ENCODE assay signal across 8 cellular contexts in genomic region chrX:74291964-74292891, GRCh38. TPM values are rescaled to one million over a fixed set of nuclear protein-coding genes. Genes with fewer than 3 reads are reported as not detected.
DNase-seq lines count a peak whose midpoint lies in the region; ATAC-seq and TF ChIP-seq lines count a peak whose summit lies in the region.

No MANE protein-coding gene starts in this region.

- H3K27ac ChIP-seq in C4-2B, result peak overlapping the region; percentile 92

- intact Hi-C loops in dendritic cell treated with granulocyte-macrophage colony-stimulating factor and Interleukin-4, amounts not matched to agents 40 ng/mL and 50 ng/mL, for 4 days (cut with micrococcal nuclease), result loop anchor here (1.0 to 5.0 kb wide), 3 partner anchors 52 to 320 kb away; partner anchors contain the start of gene RLIM
- intact Hi-C loops in lower leg skin (cut with DNase I; ENCODE audit: low total_unique reads), result no loop called here

- peak overlapping the region; percentile 45 for H3K4me3 ChIP-seq in lower leg skin (ENCODE audit: low read depth, poor library complexity, severe bottlenecking)

- WGBS in lower leg skin, 2 donors, result 0 to 26% methylated on average over 41 to 45 of the region's 45 CpGs

- ATAC-seq in GM19328 (IDR thresholded peaks at IDR 0.05; ENCODE audit: unreplicated experiment), result peak; percentile 72
- peak; percentile 90 for ATAC-seq in HG03469 (IDR thresholded peaks at IDR 0.05; ENCODE audit: unreplicated experiment)

- H3K9me3 Mint-ChIP-seq in dendritic cell treated with granulocyte-macrophage colony-stimulating factor and Interleukin-4, amounts not matched to agents 40 ng/mL and 50 ng/mL, for 4 days, result no peaks in the 10 kb centered on the region

- no peak for TF ChIP-seq POLR2A in lower leg skin (IDR thresholded peaks at IDR 0.05)

- TF ChIP-seq CTCF in C4-2B (conservative IDR thresholded peaks at IDR 0.05), result peak; percentile 28
- TF ChIP-seq CTCF in lower leg skin (IDR thresholded peaks at IDR 0.05), result no peak

- H3K27ac Mint-ChIP-seq in dendritic cell treated with granulocyte-macrophage colony-stimulating factor and Interleukin-4, amounts not matched to agents 40 ng/mL and 50 ng/mL, for 4 days, result peak overlapping the region; percentile 95

- H3K27me3 Mint-ChIP-seq in dendritic cell treated with granulocyte-macrophage colony-stimulating factor and Interleukin-4, amounts not matched to agents 40 ng/mL and 50 ng/mL, for 4 days, result no peaks in the 10 kb centered on the region

- DNase-seq in NCI-H526 treated with DMSO at 0.1 percent for 48 hours (lab: John Stamatoyannopoulos, UW) (peak; percentile 91), lower leg skin (ENCODE audit: low spot score in 2 of 2) (peak; percentile 88 to 96)
- peak; percentile 78 for DNase-seq in activated CD4-positive, alpha-beta T cell treated with anti-CD3 and anti-CD28 coated beads, Interleukin-2, amount 50 U/mL, for 1 hour
- DNase-seq in stimulated activated CD4-positive, alpha-beta T cell treated with anti-CD3 and anti-CD28 coated beads, Interleukin-4, amount 100 ng/mL, for 4 hours, result peak; percentile 73 to 80

- H3K4me1 Mint-ChIP-seq in dendritic cell treated with granulocyte-macrophage colony-stimulating factor and Interleukin-4, amounts not matched to agents 40 ng/mL and 50 ng/mL, for 4 days (ENCODE audit: low read depth), result peaks cover 20% of the 10 kb centered on the region

- peak overlapping the region; percentile 99 for H3K4me3 Mint-ChIP-seq in dendritic cell treated with granulocyte-macrophage colony-stimulating factor and Interleukin-4, amounts not matched to agents 40 ng/mL and 50 ng/mL, for 4 days

- peaks cover 21% of the 10 kb centered on the region for H3K36me3 Mint-ChIP-seq in dendritic cell treated with granulocyte-macrophage colony-stimulating factor and Interleukin-4, amounts not matched to agents 40 ng/mL and 50 ng/mL, for 4 days (ENCODE audit: low read depth)

RNA-seq across cellular contexts. Expression of gene ZCCHC13, which starts 11.8 kb away (rescaled TPM):
- total RNA-seq in lower leg skin, result not detected

Comparison
In these comparisons a context has a peak if more than half of its experiments do, and no peak if none do; other contexts are left out.
1. Peak in every context shown above with its lines: DNase-seq, ATAC-seq, H3K4me3 ChIP-seq and H3K27ac ChIP-seq.